ENCODE assay signal across 27 cellular contexts in the genomic region with DNA sequence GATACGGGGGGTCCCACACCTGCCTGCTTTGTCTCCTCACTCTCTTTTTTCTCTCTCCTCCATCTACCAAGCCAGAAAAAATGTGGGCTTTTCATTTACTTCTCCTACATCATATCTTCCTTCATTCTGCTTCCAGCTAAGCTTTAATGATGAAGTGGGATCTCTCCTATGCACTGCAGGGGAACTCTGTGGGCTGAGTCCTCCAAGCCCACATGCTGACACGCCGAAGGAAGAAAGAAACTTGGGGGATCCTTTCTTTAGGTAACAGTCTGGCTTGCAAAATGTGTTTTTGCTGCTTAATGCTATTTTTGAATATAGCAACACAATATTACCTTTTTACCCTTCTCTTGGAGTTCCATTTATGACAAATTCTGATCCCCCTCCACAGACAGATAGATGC.
"Had no signal": no experiment of that assay in that cellular context is flagged by ENCODE, and none has a peak within 500 bp of the region (broad histone marks: within the 10 kb centered on the region; RNA-seq: fewer than 3 reads in every experiment).

No MANE protein-coding gene starts in this region.

- H3K27ac ChIP-seq: body of pancreas, colonic mucosa, epithelial cell of prostate, esophagus squamous epithelium, gastroesophageal sphincter had no signal

- H3K4me3 Mint-ChIP-seq: activated CD4-positive, alpha-beta memory T cell treated with anti-CD3 and anti-CD28 coated beads, Interleukin-2, amount 10 ng/mL, durations not matched to agents 7 days and 5 days; activated CD4-positive, alpha-beta T cell treated with anti-CD3 and anti-CD28 coated beads for 36 hours; activated CD4-positive, alpha-beta T cell treated with anti-CD3 and anti-CD28 coated beads, Interleukin-2, amount 10 ng/mL, durations not matched to agents 24 days and 14 days; activated naive CD8-positive, alpha-beta T cell; activated T-cell treated with anti-CD3 and anti-CD28 coated beads, Interleukin-2, amount 50 U/mL, for 24 hours; activated T-cell treated with anti-CD3 and anti-CD28 coated beads, Interleukin-2, amount 50 U/mL, for 72 hours; T-helper 1 cell treated with Interleukin-12 subunit alpha and Interleukin-12 subunit beta and Interleukin-4 antibody, amounts not matched to agents 30 μg/mL and 1 μg/mL, for 36 hours; T-helper 2 cell treated with Interferon-gamma antibody and Interleukin-4, amounts not matched to agents 5 μg/mL and 100 μg/mL, for 36 hours had no signal

- H3K27ac Mint-ChIP-seq: activated CD4-positive, alpha-beta T cell treated with anti-CD3 and anti-CD28 coated beads for 36 hours; activated CD4-positive, alpha-beta T cell treated with anti-CD3 and anti-CD28 coated beads, Interleukin-2, amount 10 ng/mL, durations not matched to agents 24 days and 14 days; activated naive CD8-positive, alpha-beta T cell; activated T-cell treated with anti-CD3 and anti-CD28 coated beads, Interleukin-2, amount 50 U/mL, for 24 hours; activated T-cell treated with anti-CD3 and anti-CD28 coated beads, Interleukin-2, amount 50 U/mL, for 72 hours; T-helper 1 cell treated with Interleukin-12 subunit alpha and Interleukin-12 subunit beta and Interleukin-4 antibody, amounts not matched to agents 30 μg/mL and 1 μg/mL, for 36 hours; T-helper 2 cell treated with Interferon-gamma antibody and Interleukin-4, amounts not matched to agents 5 μg/mL and 100 μg/mL, for 36 hours had no signal

- ATAC-seq: activated CD4-positive, alpha-beta T cell treated with anti-CD3 and anti-CD28 coated beads for 36 hours; activated T-cell treated with anti-CD3 and anti-CD28 coated beads, Interleukin-2, amount 50 U/mL, for 72 hours; body of pancreas; gastroesophageal sphincter had no signal

- H3K36me3 Mint-ChIP-seq: activated naive CD8-positive, alpha-beta T cell had no signal

- DNase-seq: activated CD4-positive, alpha-beta memory T cell treated with anti-CD3 and anti-CD28 coated beads, Interleukin-2, amount 10 ng/mL, durations not matched to agents 7 days and 5 days; activated CD4-positive, alpha-beta T cell treated with anti-CD3 and anti-CD28 coated beads for 36 hours; activated CD4-positive, alpha-beta T cell treated with anti-CD3 and anti-CD28 coated beads, Interleukin-2, amount 10 ng/mL, durations not matched to agents 24 days and 14 days; activated CD4-positive, CD25-positive, alpha-beta regulatory T cell; activated CD4-positive, CD25-positive, alpha-beta regulatory T cell treated with anti-CD3 and anti-CD28 coated beads, Interleukin-2, amount 50 U/mL, for 72 hours; activated CD8-positive, alpha-beta memory T cell treated with anti-CD3 and anti-CD28 coated beads, Interleukin-2, amount 50 U/mL, for 48 hours; activated effector memory CD4-positive, alpha-beta T cell treated with Interleukin-2 at 50 U/mL for 16 hours; activated gamma-delta T cell treated with Interleukin-2 at 50 U/mL for 16 hours; activated naive CD4-positive, alpha-beta T cell treated with anti-CD3 and anti-CD28 coated beads, Interleukin-2, amount 50 U/mL, for 16 hours; activated naive CD4-positive, alpha-beta T cell treated with Interleukin-2 at 50 U/mL for 16 hours; activated T-cell treated with anti-CD3 and anti-CD28 coated beads for 4 hours; activated T-cell treated with anti-CD3 and anti-CD28 coated beads, Interleukin-2, amount 50 U/mL, for 24 hours; activated T-cell treated with anti-CD3 and anti-CD28 coated beads, Interleukin-2, amount 50 U/mL, for 72 hours; amniotic stem cell; anterior cingulate cortex; body of pancreas; cerebellar nuclear complex; colonic mucosa; effector CD8-positive, alpha-beta T cell; esophagus squamous epithelium; foreskin melanocyte; T1000 had no signal

- H3K9me3 ChIP-seq: body of pancreas, colonic mucosa, esophagus squamous epithelium, gastroesophageal sphincter had no signal

- H3K4me3 ChIP-seq: body of pancreas, colonic mucosa, esophagus squamous epithelium, gastroesophageal sphincter had no signal

- H3K4me1 ChIP-seq: colonic mucosa had no signal

- H3K27me3 ChIP-seq: body of pancreas, colonic mucosa, gastroesophageal sphincter had no signal

- H3K36me3 ChIP-seq: colonic mucosa, esophagus squamous epithelium, gastroesophageal sphincter had no signal

- H3K9me3 Mint-ChIP-seq: activated CD4-positive, alpha-beta memory T cell treated with anti-CD3 and anti-CD28 coated beads, Interleukin-2, amount 10 ng/mL, durations not matched to agents 7 days and 5 days; activated CD4-positive, alpha-beta T cell treated with anti-CD3 and anti-CD28 coated beads, Interleukin-2, amount 10 ng/mL, durations not matched to agents 24 days and 14 days; activated T-cell treated with anti-CD3 and anti-CD28 coated beads, Interleukin-2, amount 50 U/mL, for 24 hours; T-helper 1 cell treated with Interleukin-12 subunit alpha and Interleukin-12 subunit beta and Interleukin-4 antibody, amounts not matched to agents 30 μg/mL and 1 μg/mL, for 36 hours; T-helper 2 cell treated with Interferon-gamma antibody and Interleukin-4, amounts not matched to agents 5 μg/mL and 100 μg/mL, for 36 hours had no signal

- H3K27me3 Mint-ChIP-seq: activated CD4-positive, alpha-beta T cell treated with anti-CD3 and anti-CD28 coated beads for 36 hours; activated T-cell treated with anti-CD3 and anti-CD28 coated beads, Interleukin-2, amount 50 U/mL, for 24 hours had no signal
